Comparison of ENCODE assay signal across 18 cellular contexts in genomic region chr19:57759096-57759495, GRCh38. TPM values are rescaled to one million over a fixed set of nuclear protein-coding genes. Genes with fewer than 3 reads are reported as not detected.
DNase-seq lines count a peak whose midpoint lies in the region; ATAC-seq, FAIRE-seq and TF ChIP-seq lines count a peak whose summit lies in the region.
"Had no signal": no experiment of that assay in that cellular context is flagged by ENCODE, and none has a peak within 500 bp of the region (broad histone marks: within the 10 kb centered on the region; RNA-seq: fewer than 3 reads in every experiment).

No MANE protein-coding gene starts in this region.

- FAIRE-seq in H54 (lab: Jason Lieb, UNC) (no peak), endothelial cell of umbilical vein (lab: Jason Lieb, UNC) (no peak)
- FAIRE-seq: A204.1, G401.6, GM12891, GM19239 had no signal

- intact Hi-C loops in endothelial cell of umbilical vein (cut with micrococcal nuclease) = no loop called here
- intact Hi-C loops in posterior vena cava (cut with DNase I) = no loop called here

- TF ChIP-seq POLR2A in H54 (IDR thresholded peaks at IDR 0.05; ENCODE audit: low read depth, low read length) = no peak
- peak; percentile 21 for TF ChIP-seq POLR2A in endothelial cell of umbilical vein (IDR thresholded peaks at IDR 0.05; ENCODE audit: low read depth, low read length)

- H3K27me3 ChIP-seq in endothelial cell of umbilical vein (ENCODE audit: control insufficient read depth in 2 of 2, insufficient read depth in 2 of 2, low read length in 2 of 2) = no peaks in the 10 kb centered on the region

- dilution Hi-C loops in endothelial cell of umbilical vein (cut with MboI; ENCODE audit: extremely low pct_ligation_motif_present, low sequenced_read_pairs) = no loop called here

- no peak overlapping the region for H2AFZ ChIP-seq in endothelial cell of umbilical vein (ENCODE audit: low read depth, low read length)

- H3K4me2 ChIP-seq in endothelial cell of umbilical vein (ENCODE audit: insufficient read depth, low read length) = no peak overlapping the region

- peaks cover 0 to 21% of the 10 kb centered on the region in 2 experiments for H3K36me3 ChIP-seq in endothelial cell of umbilical vein (ENCODE audit: control insufficient read depth in 2 of 2, extremely low read depth in 1 of 2, insufficient read depth in 2 of 2, low read length in 2 of 2)

- DNase-seq in DMS79 (lab: John Stamatoyannopoulos, UW) (peak; percentile 37), H54 (ENCODE audit: insufficient read length, low spot score) (peak; percentile 31), endothelial cell of umbilical vein (ENCODE audit: low read depth, low spot score) (no peak), midbrain (lab: John Stamatoyannopoulos, UW) (peak; percentile 2), posterior vena cava (ENCODE audit: low spot score) (no peak)
- DNase-seq: Calu3; CD4-positive, alpha-beta T cell; DMS 273 treated with DMSO at 0.1 percent for 48 hours; EL had no signal

- H3K27ac ChIP-seq in endothelial cell of umbilical vein (ENCODE audit: insufficient read depth, low read depth, low read length) = no peak overlapping the region

- H3K9ac ChIP-seq in endothelial cell of umbilical vein (replicated peaks; ENCODE audit: extremely low read depth, insufficient read depth, low read length) = no peak overlapping the region

- peaks cover 3% of the 10 kb centered on the region for H3K9me3 ChIP-seq in endothelial cell of umbilical vein (replicated peaks; ENCODE audit: control insufficient read depth, insufficient read depth, low read length)

- CTCF ChIA-PET in endothelial cell of umbilical vein (lab: Charles Lee) = no interaction called here

- H4K20me1 ChIP-seq in endothelial cell of umbilical vein (replicated peaks; ENCODE audit: control insufficient read depth, extremely low read depth, insufficient read depth, low read length) = no peaks in the 10 kb centered on the region

- ATAC-seq in GM21360 (IDR thresholded peaks at IDR 0.05; ENCODE audit: unreplicated experiment) (no peak), HG03571 (IDR thresholded peaks at IDR 0.05; ENCODE audit: unreplicated experiment) (no peak)
- ATAC-seq: HCT116 had no signal

- H3K9me1 ChIP-seq in endothelial cell of umbilical vein (replicated peaks; ENCODE audit: control insufficient read depth, extremely low read depth, insufficient read depth, low read length) = no peaks in the 10 kb centered on the region

- H3K4me1 ChIP-seq in endothelial cell of umbilical vein (ENCODE audit: control insufficient read depth, extremely low read depth, insufficient read depth, low read length) = no peaks in the 10 kb centered on the region

- no TSS peak for BruUV-seq in endothelial cell of umbilical vein (replicated peaks; lab: Mats Ljungman, UMichigan)

- no peaks in the 10 kb centered on the region for H3K79me2 ChIP-seq in endothelial cell of umbilical vein (ENCODE audit: control insufficient read depth, insufficient read depth, low read length)

- POLR2A ChIA-PET in endothelial cell of umbilical vein (lab: Charles Lee) = interaction anchor here (0.6 kb wide), 1 partner anchor 63 kb away, joined by 5 read pairs; no protein-coding TSS in a partner anchor

- no peak for TF ChIP-seq CTCF in endothelial cell of umbilical vein (IDR thresholded peaks at IDR 0.05; ENCODE audit: extremely low read depth in 1 of 2, insufficient read depth in 1 of 2, low read depth in 1 of 2, low read length in 2 of 2)

- no peak overlapping the region for H3K4me3 ChIP-seq in endothelial cell of umbilical vein (replicated peaks in 1 of 3; ENCODE audit: insufficient read depth in 1 of 3, low read depth in 1 of 3, low read length in 3 of 3)

TF ChIP-seq in endothelial cell of umbilical vein, 7 proteins besides CTCF, POLR2A, EP300 and RAD21:
- TF ChIP-seq MYC (IDR thresholded peaks at IDR 0.05; ENCODE audit: low read depth, low read length) (no peak), POLR2AphosphoS5 (IDR thresholded peaks at IDR 0.05; ENCODE audit: insufficient read depth, low read depth, low read length) (no peak), FOS (IDR thresholded peaks at IDR 0.05; ENCODE audit: borderline replicate concordance, insufficient read depth, low read length) (no peak), GATA2 (IDR thresholded peaks at IDR 0.05; ENCODE audit: insufficient read depth, insufficient read length, low read depth, low read length) (no peak), EZH2 (IDR thresholded peaks at IDR 0.05; ENCODE audit: borderline replicate concordance, low read depth, low read length, severe bottlenecking) (no peak), JUN (IDR thresholded peaks at IDR 0.05; ENCODE audit: borderline replicate concordance, insufficient read depth, insufficient read length, low read depth) (no peak), MAX (IDR thresholded peaks at IDR 0.05; ENCODE audit: insufficient read depth, insufficient read length) (no peak)

RNA-seq across cellular contexts. Expression of gene ZNF586, which starts 10.4 kb away (rescaled TPM):
- 12.6 and 14.7 TPM in 2 replicates for total RNA-seq in endothelial cell of umbilical vein
- polyA plus RNA-seq in endothelial cell of umbilical vein = 4.8 and 6.0 TPM in 2 replicates
- 5.4 and 5.6 TPM in 2 replicates for polyA plus RNA-seq in endothelial cell of umbilical vein (2011; cell fraction: cytosol; rRNA removed)
- 9.7 and 10.6 TPM in 2 replicates for polyA plus RNA-seq in endothelial cell of umbilical vein (2011; cell fraction: nucleus; rRNA removed)
- 5.3 and 6.0 TPM in 2 replicates for polyA plus RNA-seq in endothelial cell of umbilical vein (2012)
- 9.4 and 11.1 TPM in 2 replicates for polyA minus RNA-seq in endothelial cell of umbilical vein
- 7.5 TPM for polyA minus RNA-seq in endothelial cell of umbilical vein (2011; cell fraction: cytosol; rRNA and poly(A)+ RNA removed)
- 18.2 and 24.6 TPM in 2 replicates for polyA minus RNA-seq in endothelial cell of umbilical vein (2011; cell fraction: nucleus; rRNA and poly(A)+ RNA removed)
- total RNA-seq in posterior vena cava = 10 to 100 TPM in 1 of 2 donors, 1 to 10 TPM in 1; 9.8 to 15.1 TPM

RNA-seq across cellular contexts. Expression of gene ZNF776, which starts 12.5 kb away (rescaled TPM):
- total RNA-seq in endothelial cell of umbilical vein (12.1 and 13.1 TPM in 2 replicates), posterior vena cava (10 to 100 TPM in 1 of 2 donors, 1 to 10 TPM in 1; 9.4 to 11.1 TPM)
- polyA plus RNA-seq in endothelial cell of umbilical vein = 5.0 and 5.7 TPM in 2 replicates
- polyA plus RNA-seq in endothelial cell of umbilical vein (2011; cell fraction: cytosol; rRNA removed) = 3.9 and 4.1 TPM in 2 replicates
- 6.8 and 8.7 TPM in 2 replicates for polyA plus RNA-seq in endothelial cell of umbilical vein (2011; cell fraction: nucleus; rRNA removed)
- 5.1 and 5.3 TPM in 2 replicates for polyA plus RNA-seq in endothelial cell of umbilical vein (2012)
- polyA minus RNA-seq in endothelial cell of umbilical vein = 7.4 and 11.0 TPM in 2 replicates
- 4.1 TPM for polyA minus RNA-seq in endothelial cell of umbilical vein (2011; cell fraction: cytosol; rRNA and poly(A)+ RNA removed)
- 13.8 and 34.4 TPM in 2 replicates for polyA minus RNA-seq in endothelial cell of umbilical vein (2011; cell fraction: nucleus; rRNA and poly(A)+ RNA removed)

RNA-seq across cellular contexts. Expression of gene ZNF671, which starts 31.7 kb away (rescaled TPM):
- total RNA-seq in endothelial cell of umbilical vein (2.3 and 2.7 TPM in 2 replicates), posterior vena cava (1 to 10 TPM; 5.5 to 6.5 TPM)
- polyA plus RNA-seq in endothelial cell of umbilical vein = 2.6 and 4.1 TPM in 2 replicates
- polyA plus RNA-seq in endothelial cell of umbilical vein (2011; cell fraction: cytosol; rRNA removed) = 2.0 and 2.7 TPM in 2 replicates
- polyA plus RNA-seq in endothelial cell of umbilical vein (2011; cell fraction: nucleus; rRNA removed) = 5.6 and 6.9 TPM in 2 replicates
- 1.7 and 1.8 TPM in 2 replicates for polyA plus RNA-seq in endothelial cell of umbilical vein (2012)
- 5.2 and 5.9 TPM in 2 replicates for polyA minus RNA-seq in endothelial cell of umbilical vein
- not detected for polyA minus RNA-seq in endothelial cell of umbilical vein (2011; cell fraction: cytosol; rRNA and poly(A)+ RNA removed)
- polyA minus RNA-seq in endothelial cell of umbilical vein (2011; cell fraction: nucleus; rRNA and poly(A)+ RNA removed) = 2.5 and 4.9 TPM in 2 replicates
- total RNA-seq: HT-29 had no signal

RNA-seq across cellular contexts. Expression of gene ZNF154, which starts 50.1 kb away (rescaled TPM):
- total RNA-seq in endothelial cell of umbilical vein = 0.81 and 2.0 TPM in 2 replicates
- polyA plus RNA-seq in endothelial cell of umbilical vein = 1.1 and 1.3 TPM in 2 replicates
- 0.49 and 0.59 TPM in 2 replicates for polyA plus RNA-seq in endothelial cell of umbilical vein (2011; cell fraction: cytosol; rRNA removed)
- polyA plus RNA-seq in endothelial cell of umbilical vein (2011; cell fraction: nucleus; rRNA removed) = 9.2 and 11.0 TPM in 2 replicates
- polyA plus RNA-seq in endothelial cell of umbilical vein (2012) = 0.56 and 0.91 TPM in 2 replicates
- 2.7 and 2.9 TPM in 2 replicates for polyA minus RNA-seq in endothelial cell of umbilical vein
- not detected for polyA minus RNA-seq in endothelial cell of umbilical vein (2011; cell fraction: cytosol; rRNA and poly(A)+ RNA removed)
- polyA minus RNA-seq in endothelial cell of umbilical vein (2011; cell fraction: nucleus; rRNA and poly(A)+ RNA removed) = 6.8 and 7.7 TPM in 2 replicates
- 1 to 10 TPM; 3.7 to 5.9 TPM for total RNA-seq in posterior vena cava
- total RNA-seq: Calu3, H4, HT-29 had no signal

RNA-seq across cellular contexts. Expression of gene ZNF552, which starts 55.6 kb away (rescaled TPM):
- 6.1 and 6.5 TPM in 2 replicates for total RNA-seq in endothelial cell of umbilical vein
- 3.0 and 3.3 TPM in 2 replicates for polyA plus RNA-seq in endothelial cell of umbilical vein
- 2.7 and 2.8 TPM in 2 replicates for polyA plus RNA-seq in endothelial cell of umbilical vein (2011; cell fraction: cytosol; rRNA removed)
- 5.2 and 5.6 TPM in 2 replicates for polyA plus RNA-seq in endothelial cell of umbilical vein (2011; cell fraction: nucleus; rRNA removed)
- polyA plus RNA-seq in endothelial cell of umbilical vein (2012) = 4.7 and 5.6 TPM in 2 replicates
- 3.6 and 8.5 TPM in 2 replicates for polyA minus RNA-seq in endothelial cell of umbilical vein
- 2.3 TPM for polyA minus RNA-seq in endothelial cell of umbilical vein (2011; cell fraction: cytosol; rRNA and poly(A)+ RNA removed)
- polyA minus RNA-seq in endothelial cell of umbilical vein (2011; cell fraction: nucleus; rRNA and poly(A)+ RNA removed) = 6.3 and 8.2 TPM in 2 replicates
- 1 to 10 TPM; 6.0 to 7.9 TPM for total RNA-seq in posterior vena cava

Comparison
In these comparisons a context has a peak if more than half of its experiments do, and no peak if none do; other contexts are left out.
1. DNase-seq: peak in DMS79 (single experiment), H54 (single experiment) and midbrain (single experiment); none in endothelial cell of umbilical vein (single experiment) and posterior vena cava (single experiment).